8 cellular contexts compared by ENCODE assay signal in the genomic region with DNA sequence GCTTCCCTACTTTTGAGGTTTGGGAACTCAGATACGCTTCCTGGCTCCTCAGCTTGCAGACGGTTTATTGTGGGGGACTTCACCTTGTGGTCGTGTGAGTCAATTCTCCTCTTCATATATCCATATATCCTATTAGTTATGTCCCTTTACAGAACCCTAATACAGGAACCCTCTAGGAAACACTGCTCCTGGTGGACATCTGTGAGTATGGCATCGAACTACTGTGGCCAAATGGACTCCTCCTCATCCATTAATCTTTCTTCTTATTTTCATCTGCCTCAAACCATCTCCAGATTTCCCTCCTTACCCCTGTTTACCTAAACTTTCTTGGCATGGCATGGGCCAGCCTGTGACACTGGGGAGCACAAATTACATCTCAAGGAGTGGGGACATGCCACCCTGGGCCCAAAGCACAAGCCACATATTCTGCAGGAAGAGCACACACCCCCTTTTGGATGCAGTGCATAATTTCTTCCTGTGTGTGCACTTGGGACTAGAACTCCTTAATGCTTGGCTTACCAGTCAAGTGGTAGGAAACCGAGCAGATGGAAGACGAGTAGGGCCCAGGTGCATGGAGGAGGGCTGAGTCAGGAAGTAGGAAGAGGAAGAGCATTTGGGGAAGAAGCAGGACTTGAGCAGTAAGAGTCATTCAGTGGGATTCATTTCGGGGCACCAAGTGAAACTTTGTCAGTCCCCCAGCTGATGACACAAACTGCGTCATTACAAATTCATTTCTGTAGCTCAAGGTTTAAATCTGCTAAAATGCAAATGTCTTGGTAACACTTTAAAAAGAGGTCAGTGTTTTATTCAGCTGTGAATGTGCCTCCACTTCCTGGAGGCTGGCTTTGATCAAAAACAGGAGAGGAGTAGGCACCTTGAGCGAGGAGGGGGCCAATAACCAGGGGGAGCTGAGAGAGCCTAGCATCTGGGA.
DNase-seq lines count a peak whose midpoint lies in the region; ATAC-seq, FAIRE-seq and TF ChIP-seq lines count a peak whose summit lies in the region.

No MANE protein-coding gene starts in this region.

- ATAC-seq in GM18502 (IDR thresholded peaks at IDR 0.05; ENCODE audit: poor library complexity, unreplicated experiment) = no peak
- ATAC-seq in GM21576 (IDR thresholded peaks at IDR 0.05; ENCODE audit: unreplicated experiment) = no peak
- no peak for ATAC-seq in GM21529 (IDR thresholded peaks at IDR 0.05; ENCODE audit: unreplicated experiment)

- no peak for FAIRE-seq in GM12891 (lab: Jason Lieb, UNC)

- peak; percentile 41 for DNase-seq in BE2C
- no peak for DNase-seq in GM12891 (ENCODE audit: insufficient read length, low spot score)
- DNase-seq in RKO (ENCODE audit: low spot score) = peak; percentile 57
- peak; percentile 41 for DNase-seq in glutamatergic neuron
- no peak for DNase-seq in NCI-H748 (lab: John Stamatoyannopoulos, UW; ENCODE audit: unreplicated experiment)

- H3K27me3 Mint-ChIP-seq in glutamatergic neuron (ENCODE audit: unreplicated experiment) = peaks cover 4% of the 10 kb centered on the region

- no peaks in the 10 kb centered on the region for H3K9me3 Mint-ChIP-seq in glutamatergic neuron (ENCODE audit: unreplicated experiment)

- H3K9me3 ChIP-seq in BE2C = no peaks in the 10 kb centered on the region

- H3K36me3 Mint-ChIP-seq in glutamatergic neuron (ENCODE audit: unreplicated experiment) = no peaks in the 10 kb centered on the region

- no peaks in the 10 kb centered on the region for H3K27me3 ChIP-seq in BE2C

- no peaks in the 10 kb centered on the region for H3K36me3 ChIP-seq in BE2C

- TF ChIP-seq CTCF in BE2C (IDR thresholded peaks at IDR 0.05; ENCODE audit: low read depth, low read length) (peak; percentile 81), glutamatergic neuron (IDR thresholded peaks at IDR 0.05; ENCODE audit: partially characterized antibody, unreplicated experiment) (peak; percentile 66)

- no peak overlapping the region for H3K27ac Mint-ChIP-seq in glutamatergic neuron (ENCODE audit: unreplicated experiment)

- H3K4me1 Mint-ChIP-seq in glutamatergic neuron (ENCODE audit: low read depth, unreplicated experiment) = peaks cover 9% of the 10 kb centered on the region

- peaks cover 5% of the 10 kb centered on the region; the same call in 1 of the 2 replicates for H3K4me1 ChIP-seq in BE2C

- no peak overlapping the region for H3K4me3 ChIP-seq in BE2C (ENCODE audit: low read depth, low read length)

- H3K4me3 Mint-ChIP-seq in glutamatergic neuron (ENCODE audit: unreplicated experiment) = no peak overlapping the region

- no peak for TF ChIP-seq POLR2A in GM12891 (IDR thresholded peaks at IDR 0.05; ENCODE audit: low read depth, low read length)

TF ChIP-seq in GM12891, 5 proteins besides CTCF, POLR2A, EP300 and RAD21:
- TF ChIP-seq SPI1 (IDR thresholded peaks at IDR 0.05; ENCODE audit: low read depth, low read length) = peak; percentile 44; the same call in 1 of the 2 replicates
- TF ChIP-seq TAF1 (IDR thresholded peaks at IDR 0.05; ENCODE audit: low read depth, low read length) = no peak

Comparison
In these comparisons a context has a peak if more than half of its experiments do, and no peak if none do; other contexts are left out.
1. DNase-seq: peak in BE2C (single experiment), RKO (single experiment) and glutamatergic neuron (single experiment); none in GM12891 (single experiment) and NCI-H748 (single experiment).